ENCODE assay signal across 14 cellular contexts in genomic region chr4:19774690-19775256, GRCh38.
"Had no signal": no experiment of that assay in that cellular context is flagged by ENCODE, and none has a peak within 500 bp of the region (broad histone marks: within the 10 kb centered on the region; RNA-seq: fewer than 3 reads in every experiment).

No MANE protein-coding gene starts in this region.

- H3K27ac Mint-ChIP-seq: activated naive CD8-positive, alpha-beta T cell had no signal

- DNase-seq: activated CD4-positive, alpha-beta T cell treated with anti-CD3 and anti-CD28 coated beads for 1 hour; activated CD4-positive, alpha-beta T cell treated with anti-CD3 and anti-CD28 coated beads, Interleukin-2, amount 50 U/mL, for 48 hours; activated gamma-delta T cell; activated T-cell treated with anti-CD3 and anti-CD28 coated beads, Interleukin-2, amount 50 U/mL, for 4 hours; colonic mucosa; effector CD4-positive, alpha-beta T cell; hippocampal formation; ovary; stimulated activated CD4-positive, alpha-beta T cell treated with anti-CD3 and anti-CD28 coated beads, Interleukin-4, amount 100 ng/mL, for 4 hours; T1000 had no signal

- H3K4me3 ChIP-seq: colonic mucosa, ovary, skin epidermis, tibial nerve, vagina had no signal

- H3K36me3 ChIP-seq: colonic mucosa, ovary, tibial nerve, vagina had no signal

- ATAC-seq: activated T-cell treated with anti-CD3 and anti-CD28 coated beads, Interleukin-2, amount 50 U/mL, for 4 hours had no signal

- H3K4me1 ChIP-seq: colonic mucosa, vagina had no signal

- H3K27me3 ChIP-seq: colonic mucosa, ovary, tibial nerve, vagina had no signal

- H3K36me3 Mint-ChIP-seq: activated naive CD8-positive, alpha-beta T cell had no signal

- H3K4me3 Mint-ChIP-seq: activated naive CD8-positive, alpha-beta T cell; activated T-cell treated with anti-CD3 and anti-CD28 coated beads, Interleukin-2, amount 50 U/mL, for 4 hours had no signal

- H3K27me3 Mint-ChIP-seq: activated naive CD8-positive, alpha-beta T cell had no signal

- H3K27ac ChIP-seq: colonic mucosa, ovary, skin epidermis, tibial nerve, vagina had no signal

- H3K9me3 ChIP-seq: colonic mucosa, ovary, tibial nerve, vagina had no signal
